8 cellular contexts compared by ENCODE assay signal in the genomic region with DNA sequence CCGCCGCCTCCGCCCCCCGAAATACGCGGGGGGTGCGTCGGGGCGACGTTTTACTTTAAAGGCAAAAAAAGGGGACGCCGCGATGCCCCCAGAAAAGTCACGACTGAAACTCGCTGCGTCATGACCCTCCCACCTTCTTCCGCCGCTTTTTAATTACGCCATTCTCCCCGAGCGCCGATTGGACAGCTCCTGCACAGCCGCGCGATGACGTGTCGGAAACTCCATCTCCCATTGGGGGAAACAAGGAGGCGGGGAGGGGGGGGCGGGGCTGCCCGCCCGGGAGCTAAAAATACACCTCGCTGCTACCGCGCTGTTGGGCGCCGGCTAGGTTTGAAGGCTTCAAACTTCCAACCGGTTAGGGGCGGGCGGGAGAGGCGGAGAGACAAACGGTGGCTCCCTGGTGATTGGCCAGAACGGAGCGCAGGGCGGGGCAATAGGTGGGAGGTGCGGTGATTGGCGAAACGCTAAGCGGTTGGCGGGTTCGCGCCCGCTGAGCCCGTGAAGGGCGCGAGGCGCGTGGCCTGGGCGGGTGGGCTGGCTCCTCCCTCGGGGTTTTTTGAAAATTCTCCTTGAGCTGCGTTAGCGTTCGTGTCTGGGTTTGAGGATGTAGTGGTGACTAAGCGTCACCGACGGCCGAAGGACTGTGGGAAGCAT. TPM values are rescaled to one million over a fixed set of nuclear protein-coding genes. Genes with fewer than 3 reads are reported as not detected.
DNase-seq lines count a peak whose midpoint lies in the region; ATAC-seq and TF ChIP-seq lines count a peak whose summit lies in the region.

A gene with protein sequence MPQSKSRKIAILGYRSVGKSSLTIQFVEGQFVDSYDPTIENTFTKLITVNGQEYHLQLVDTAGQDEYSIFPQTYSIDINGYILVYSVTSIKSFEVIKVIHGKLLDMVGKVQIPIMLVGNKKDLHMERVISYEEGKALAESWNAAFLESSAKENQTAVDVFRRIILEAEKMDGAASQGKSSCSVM (minus strand): TSS at position 131 of the 654 bp plus-strand sequence. CDS start 384 bp downstream, outside the sequence.

- H3K36me3 Mint-ChIP-seq in CD14-positive monocyte, result no peaks in the 10 kb centered on the region
- H3K36me3 Mint-ChIP-seq in activated CD4-positive, alpha-beta memory T cell treated with anti-CD3 and anti-CD28 coated beads, Interleukin-2, amount 10 ng/mL, durations not matched to agents 7 days and 5 days (ENCODE audit: low read depth), result peaks cover 26% of the 10 kb centered on the region

- TF ChIP-seq POLR2A in lower leg skin (IDR thresholded peaks at IDR 0.05), result no peak

- peak within 1 kb of the TSS; percentile 89 to 95 for H3K9ac ChIP-seq in duodenal mucosa (ENCODE audit: low read depth in 1 of 2, low read length in 2 of 2)

- peak; percentile 76 for ATAC-seq in GM19438 (IDR thresholded peaks at IDR 0.05; ENCODE audit: low read depth, unreplicated experiment)
- ATAC-seq in HG03575 (IDR thresholded peaks at IDR 0.05; ENCODE audit: extremely low read depth, insufficient number of reproducible peaks, low FRiP score, unreplicated experiment), result peak; percentile 53

- H3K36me3 ChIP-seq in duodenal mucosa (ENCODE audit: control insufficient read depth in 1 of 2, insufficient read depth in 2 of 2, low read length in 2 of 2), result no peaks in the 10 kb centered on the region

- H3K9me3 Mint-ChIP-seq in CD14-positive monocyte, result peaks cover 0 to 2% (median 0%) of the 10 kb centered on the region in 7 donors
- no peaks in the 10 kb centered on the region for H3K9me3 Mint-ChIP-seq in activated CD4-positive, alpha-beta memory T cell treated with anti-CD3 and anti-CD28 coated beads, Interleukin-2, amount 10 ng/mL, durations not matched to agents 7 days and 5 days

- POLR2A ChIA-PET in activated CD4-positive, alpha-beta memory T cell treated with anti-CD3 and anti-CD28 coated beads, Interleukin-2, amount 10 ng/mL, durations not matched to agents 7 days and 5 days (lab: Charles Lee), result interaction anchor here (0.6 to 3.8 kb wide), 18 partner anchors 9 to 250 kb away, joined by 3 to 43 read pairs (median 4); a partner anchor contains a TSS

- peak within 1 kb of the TSS; percentile 89 to 97 (median 96) for H3K27ac Mint-ChIP-seq in CD14-positive monocyte
- H3K27ac Mint-ChIP-seq in activated CD4-positive, alpha-beta memory T cell treated with anti-CD3 and anti-CD28 coated beads, Interleukin-2, amount 10 ng/mL, durations not matched to agents 7 days and 5 days, result peak within 1 kb of the TSS; percentile 100

- H3K4me3 ChIP-seq in duodenal mucosa (ENCODE audit: low read depth in 1 of 2, low read length in 2 of 2) (peak within 1 kb of the TSS; percentile 74 to 82), lower leg skin (ENCODE audit: low read depth, poor library complexity, severe bottlenecking) (peak within 1 kb of the TSS; percentile 92)

- CTCF ChIA-PET in activated CD4-positive, alpha-beta memory T cell treated with anti-CD3 and anti-CD28 coated beads, Interleukin-2, amount 10 ng/mL, durations not matched to agents 7 days and 5 days (lab: Charles Lee), result interaction anchor here (0.6 to 1.4 kb wide), 3 partner anchors 72 to 168 kb away, joined by 3 to 11 read pairs (median 3); no protein-coding TSS in a partner anchor

- H3K27me3 ChIP-seq in duodenal mucosa (ENCODE audit: control insufficient read depth in 1 of 2, insufficient read depth in 2 of 2, low read length in 2 of 2), result no peaks in the 10 kb centered on the region

- 1% methylated on average over 52 to 56 of the region's 66 CpGs for WGBS in lower leg skin, 2 donors

- H3K27ac ChIP-seq in duodenal mucosa (ENCODE audit: low read depth, low read length), result peak within 1 kb of the TSS; percentile 99

- intact Hi-C loops in CD14-positive monocyte (cut with micrococcal nuclease) (loop anchor here (5.0 to 10.0 kb wide), 3 partner anchors 112 to 295 kb away; a partner anchor contains a TSS), lower leg skin (cut with DNase I; ENCODE audit: low total_unique reads) (no loop called here)

- no peaks in the 10 kb centered on the region for H3K9me3 ChIP-seq in duodenal mucosa (ENCODE audit: control insufficient read depth in 1 of 2, low read length in 2 of 2)

- peaks cover 0 to 2% (median 0%) of the 10 kb centered on the region in 3 donors for H3K27me3 Mint-ChIP-seq in CD14-positive monocyte (ENCODE audit: low read depth in 3 of 3)
- H3K27me3 Mint-ChIP-seq in activated CD4-positive, alpha-beta memory T cell treated with anti-CD3 and anti-CD28 coated beads, Interleukin-2, amount 10 ng/mL, durations not matched to agents 7 days and 5 days, result peaks cover 4% of the 10 kb centered on the region

- H3K4me3 Mint-ChIP-seq in CD14-positive monocyte, result peak within 1 kb of the TSS; percentile 96 to 98
- peak within 1 kb of the TSS; percentile 92 for H3K4me3 Mint-ChIP-seq in activated CD4-positive, alpha-beta memory T cell treated with anti-CD3 and anti-CD28 coated beads, Interleukin-2, amount 10 ng/mL, durations not matched to agents 7 days and 5 days

- DNase-seq in CD14-positive monocyte (ENCODE audit: low spot score) (peak; percentile 99), NCI-H82 treated with DMSO at 0.1 percent for 48 hours (lab: John Stamatoyannopoulos, UW; ENCODE audit: unreplicated experiment) (peak; percentile 92), lower leg skin (ENCODE audit: low spot score in 2 of 2) (peak; percentile 98 to 100)
- peak; percentile 99 for DNase-seq in activated CD4-positive, alpha-beta memory T cell treated with anti-CD3 and anti-CD28 coated beads, Interleukin-2, amount 10 ng/mL, durations not matched to agents 7 days and 5 days
- peak; percentile 97 to 98 for DNase-seq in stimulated activated CD4-positive, alpha-beta T cell treated with anti-CD3 and anti-CD28 coated beads, Interleukin-4, amount 100 ng/mL, for 48 hours (ENCODE audit: low read depth in 2 of 2)

- peaks cover 20 to 24% of the 10 kb centered on the region in 2 donors for H3K4me1 ChIP-seq in duodenal mucosa (ENCODE audit: control insufficient read depth in 1 of 2, insufficient read depth in 2 of 2, low read length in 2 of 2)

- TF ChIP-seq CTCF in CD14-positive monocyte (IDR thresholded peaks at IDR 0.05), result no peak
- no peak for TF ChIP-seq CTCF in lower leg skin (IDR thresholded peaks at IDR 0.05)

- peaks cover 39% of the 10 kb centered on the region for H3K4me1 Mint-ChIP-seq in CD14-positive monocyte
- H3K4me1 Mint-ChIP-seq in activated CD4-positive, alpha-beta memory T cell treated with anti-CD3 and anti-CD28 coated beads, Interleukin-2, amount 10 ng/mL, durations not matched to agents 7 days and 5 days, result peaks cover 42% of the 10 kb centered on the region

RNA-seq across cellular contexts. Expression of the gene that starts here (rescaled TPM):
- 10 to 100 TPM; 95.8 to 96.1 TPM for polyA plus RNA-seq in CD14-positive monocyte
- 10 to 100 TPM; 82.8 to 85.1 TPM for total RNA-seq in activated CD4-positive, alpha-beta memory T cell treated with anti-CD3 and anti-CD28 coated beads, Interleukin-2, amount 10 ng/mL, durations not matched to agents 7 days and 5 days
- total RNA-seq in lower leg skin, result 10 to 100 TPM; 41.2 to 64.4 (median 53.5) TPM

Comparison
In these comparisons a context has a peak if more than half of its experiments do, and no peak if none do; other contexts are left out.
1. Peak in every context shown above with its lines: DNase-seq, ATAC-seq, H3K4me3 ChIP-seq and H3K27ac ChIP-seq.